In genomic region chr12:56448860-56449621, GRCh38 we compare ENCODE assay signal across 1 cellular context.
A peak's percentile ranks its signal among the peaks of the same experiment; 100 is the strongest.
TF ChIP-seq lines count a peak whose summit lies in the region.

TIMELESS (minus strand) TSS chr12:56449426; CDS start chr12:56434170, 15,256 bp downstream.

TF ChIP-seq in HepG2, 621 proteins besides CTCF, POLR2A, EP300 and RAD21 (continued from another document and continues in another):
- TF ChIP-seq E2F5 (CRISPR knock-in tag; conservative IDR thresholded peaks at IDR 0.05): peak; percentile 94
- peak; percentile 71; the same call in 1 of the 2 replicates for TF ChIP-seq ZBTB38 (CRISPR knock-in tag; IDR thresholded peaks at IDR 0.05)
- TF ChIP-seq CERS6 (CRISPR knock-in tag; IDR thresholded peaks at IDR 0.05): no peak
- peak; percentile 75; the same call in 1 of the 2 replicates for TF ChIP-seq ZBTB10 (CRISPR knock-in tag; IDR thresholded peaks at IDR 0.05; ENCODE audit: borderline replicate concordance)
- no peak for TF ChIP-seq HDAC6 (IDR thresholded peaks at IDR 0.05; ENCODE audit: low read depth, low read length)
- no peak for TF ChIP-seq EHMT2 (IDR thresholded peaks at IDR 0.05; ENCODE audit: borderline replicate concordance, low read depth, low read length)
- TF ChIP-seq ZBTB25 (CRISPR knock-in tag; IDR thresholded peaks at IDR 0.05): peak; percentile 40
- TF ChIP-seq ZNF615 (CRISPR knock-in tag; IDR thresholded peaks at IDR 0.05; ENCODE audit: borderline replicate concordance): peak; percentile 63; the same call in 1 of the 2 replicates
- peak; percentile 27 for TF ChIP-seq ZEB1 (IDR thresholded peaks at IDR 0.05; ENCODE audit: insufficient replicate concordance, low read depth)
- TF ChIP-seq ZBTB21 (CRISPR knock-in tag; IDR thresholded peaks at IDR 0.05): no peak
- TF ChIP-seq HNRNPL (IDR thresholded peaks at IDR 0.05; ENCODE audit: low read depth, low read length): 0 out of 2 replicates have a peak, but pooled peaks have one; percentile 26
- peak; percentile 71 for TF ChIP-seq BHLHE40 (IDR thresholded peaks at IDR 0.05; ENCODE audit: low read length)
- no peak for TF ChIP-seq U2AF2 (IDR thresholded peaks at IDR 0.05; ENCODE audit: low read depth, low read length)
- peak; percentile 92 for TF ChIP-seq ZFX (CRISPR knock-in tag; IDR thresholded peaks at IDR 0.05; ENCODE audit: low read depth)
- no peak for TF ChIP-seq ATF6 (CRISPR knock-in tag; conservative IDR thresholded peaks at IDR 0.05)
- no peak for TF ChIP-seq LRRFIP1 (CRISPR knock-in tag; conservative IDR thresholded peaks at IDR 0.05)
- TF ChIP-seq NFRKB (IDR thresholded peaks at IDR 0.05): no peak
- no peak for TF ChIP-seq MIXL1 (CRISPR knock-in tag; IDR thresholded peaks at IDR 0.05)
- TF ChIP-seq ZNF20 (CRISPR knock-in tag; IDR thresholded peaks at IDR 0.05): peak; percentile 91
- no peak for TF ChIP-seq TERF1 (CRISPR knock-in tag; IDR thresholded peaks at IDR 0.05)
- TF ChIP-seq AFF4 (CRISPR knock-in tag; IDR thresholded peaks at IDR 0.05): no peak
- TF ChIP-seq DNMT3B (CRISPR knock-in tag; conservative IDR thresholded peaks at IDR 0.05): no peak
- TF ChIP-seq ZNF839 (CRISPR knock-in tag; IDR thresholded peaks at IDR 0.05; ENCODE audit: borderline replicate concordance): no peak
- no peak for TF ChIP-seq KDM1A (CRISPR knock-in tag; IDR thresholded peaks at IDR 0.05)
- TF ChIP-seq HOXD1 (CRISPR knock-in tag; IDR thresholded peaks at IDR 0.05): no peak
- peak; percentile 10; the same call in 1 of the 2 replicates for TF ChIP-seq THRA (CRISPR knock-in tag; IDR thresholded peaks at IDR 0.05; ENCODE audit: borderline replicate concordance)
- no peak for TF ChIP-seq ZNF672 (CRISPR knock-in tag; IDR thresholded peaks at IDR 0.05)
- no peak for TF ChIP-seq U2AF1 (optimal IDR thresholded peaks at IDR 0.05; ENCODE audit: low read depth, low read length)
- TF ChIP-seq SP140L (CRISPR knock-in tag; IDR thresholded peaks at IDR 0.05; ENCODE audit: borderline replicate concordance): peak; percentile 81; the same call in 1 of the 2 replicates
- TF ChIP-seq CREB3 (CRISPR knock-in tag; IDR thresholded peaks at IDR 0.05): peak; percentile 62; the same call in 1 of the 2 replicates
- no peak for TF ChIP-seq CEBPB (IDR thresholded peaks at IDR 0.05; ENCODE audit: borderline replicate concordance, low read depth, low read length)
- TF ChIP-seq ZBTB49 (CRISPR knock-in tag; IDR thresholded peaks at IDR 0.05; ENCODE audit: borderline replicate concordance): no peak
- no peak; the same call in 1 of the 2 replicates for TF ChIP-seq IRF2 (CRISPR knock-in tag; IDR thresholded peaks at IDR 0.05)
- TF ChIP-seq NR1H2 (CRISPR knock-in tag; IDR thresholded peaks at IDR 0.05; ENCODE audit: borderline replicate concordance, low read depth): 0 out of 2 replicates have a peak, but pooled peaks have one; percentile 69
- no peak for TF ChIP-seq ZKSCAN8 (CRISPR knock-in tag; IDR thresholded peaks at IDR 0.05; ENCODE audit: borderline replicate concordance)
- TF ChIP-seq IRX3 (CRISPR knock-in tag; IDR thresholded peaks at IDR 0.05; ENCODE audit: borderline replicate concordance, low read depth): no peak
- TF ChIP-seq THYN1 (CRISPR knock-in tag; IDR thresholded peaks at IDR 0.05; ENCODE audit: borderline replicate concordance, low read depth): no peak
- peak; percentile 79; the same call in 1 of the 2 replicates for TF ChIP-seq ZNF333 (CRISPR knock-in tag; IDR thresholded peaks at IDR 0.05; ENCODE audit: borderline replicate concordance)
- TF ChIP-seq NFE2 (CRISPR knock-in tag; IDR thresholded peaks at IDR 0.05): no peak
